ENCODE assay signal across 23 cellular contexts in the genomic region with DNA sequence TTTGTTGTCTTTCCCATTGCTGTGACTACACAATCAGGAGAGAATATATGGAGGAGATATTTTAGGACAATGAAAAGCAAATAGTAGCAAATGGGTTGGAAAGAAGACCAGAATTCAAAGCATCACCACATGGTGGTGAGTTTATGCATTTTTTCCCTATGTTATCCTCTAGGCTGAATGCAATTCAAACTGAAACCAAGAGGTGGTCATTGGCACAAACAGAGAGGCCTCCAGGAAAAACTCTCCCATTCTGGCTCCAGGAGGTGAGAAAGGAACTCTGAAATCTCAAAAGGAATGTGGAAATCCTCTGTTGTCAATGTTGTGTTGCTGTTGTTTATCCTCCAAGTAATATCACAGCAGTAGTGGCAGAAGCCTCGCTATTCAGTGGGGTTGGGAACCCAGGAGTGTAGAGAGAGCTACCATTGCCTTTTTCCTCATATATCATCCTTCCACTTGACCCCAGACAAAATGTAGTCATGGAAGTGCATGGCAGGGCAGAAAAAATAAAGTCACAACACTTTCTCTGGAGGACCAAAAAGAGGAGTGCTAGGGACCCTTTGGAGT.
DNase-seq lines count a peak whose midpoint lies in the region; ATAC-seq and TF ChIP-seq lines count a peak whose summit lies in the region.
"Had no signal": no experiment of that assay in that cellular context is flagged by ENCODE, and none has a peak within 500 bp of the region (broad histone marks: within the 10 kb centered on the region; RNA-seq: fewer than 3 reads in every experiment).

No MANE protein-coding gene starts in this region.

- no peaks in the 10 kb centered on the region for H3K9me3 Mint-ChIP-seq in activated T-helper 17 cell treated with anti-CD3 and anti-CD28 coated beads, Interleukin-2, amount 50 U/mL, for 72 hours
- H3K9me3 Mint-ChIP-seq: activated T-cell treated with anti-CD3 and anti-CD28 coated beads, Interleukin-2, amount 50 U/mL, for 4 hours; T-cell had no signal

- H3K9ac ChIP-seq in HUES48 (ENCODE audit: low read depth, low read length) (no peak overlapping the region; the same call in 1 of the 2 replicates), iPS-18a (ENCODE audit: low read length) (no peak overlapping the region)
- H3K9ac ChIP-seq: parathyroid adenoma had no signal

- no peaks in the 10 kb centered on the region for H3K4me1 Mint-ChIP-seq in activated T-helper 17 cell treated with anti-CD3 and anti-CD28 coated beads, Interleukin-2, amount 50 U/mL, for 72 hours
- H3K4me1 Mint-ChIP-seq: immature natural killer cell, natural killer cell had no signal

- H3K27ac ChIP-seq in HUES48 (ENCODE audit: low read depth, low read length) (peak overlapping the region; percentile 82), iPS-18a (ENCODE audit: low read length) (peak overlapping the region; percentile 24), vagina (no peak overlapping the region)
- H3K27ac ChIP-seq: C4-2B, gastrocnemius medialis, hepatocyte, parathyroid adenoma, thoracic aorta had no signal

- H3K9me3 ChIP-seq in HUES48 (ENCODE audit: control insufficient read depth, insufficient read depth, low read length): no peaks in the 10 kb centered on the region
- H3K9me3 ChIP-seq in iPS-18a (ENCODE audit: control insufficient read depth, low read depth, low read length): no peaks in the 10 kb centered on the region
- H3K9me3 ChIP-seq in vagina: no peaks in the 10 kb centered on the region
- H3K9me3 ChIP-seq: gastrocnemius medialis, MG63, thoracic aorta had no signal

- TF ChIP-seq POLR2A in vagina (IDR thresholded peaks at IDR 0.05): no peak

- no peak overlapping the region for H3K4me3 ChIP-seq in HUES48 (ENCODE audit: low read depth, low read length)
- no peak overlapping the region for H3K4me3 ChIP-seq in iPS-18a (ENCODE audit: low read length)
- H3K4me3 ChIP-seq in vagina: no peak overlapping the region
- H3K4me3 ChIP-seq: gastrocnemius medialis, hepatocyte, K562, MG63, thoracic aorta had no signal

- H3K27ac Mint-ChIP-seq in activated T-helper 17 cell treated with anti-CD3 and anti-CD28 coated beads, Interleukin-2, amount 50 U/mL, for 72 hours: no peak overlapping the region
- H3K27ac Mint-ChIP-seq: immature natural killer cell, natural killer cell, T-cell had no signal

- peaks cover 20% of the 10 kb centered on the region for H3K27me3 Mint-ChIP-seq in activated T-helper 17 cell treated with anti-CD3 and anti-CD28 coated beads, Interleukin-2, amount 50 U/mL, for 72 hours

- DNase-seq in vagina (ENCODE audit: extremely low spot score in 2 of 2): no peak
- no peak for DNase-seq in retina
- DNase-seq: activated CD4-positive, CD25-positive, alpha-beta regulatory T cell treated with anti-CD3 and anti-CD28 coated beads, Interleukin-2, amount 50 U/mL, for 72 hours; gastrocnemius medialis; immature natural killer cell; natural killer cell; NCI-H2107; right cardiac atrium; stimulated activated naive CD4-positive, alpha-beta T cell treated with Interleukin-2 at 50 U/mL for 16 hours had no signal

- no peak overlapping the region for H3K4me3 Mint-ChIP-seq in activated T-helper 17 cell treated with anti-CD3 and anti-CD28 coated beads, Interleukin-2, amount 50 U/mL, for 72 hours
- H3K4me3 Mint-ChIP-seq: activated T-cell treated with anti-CD3 and anti-CD28 coated beads, Interleukin-2, amount 50 U/mL, for 4 hours; immature natural killer cell; natural killer cell; T-cell had no signal

- ATAC-seq in GM18498 (IDR thresholded peaks at IDR 0.05; ENCODE audit: unreplicated experiment) (peak; percentile 15), GM21723 (IDR thresholded peaks at IDR 0.05; ENCODE audit: unreplicated experiment) (peak; percentile 17), GM21825 (IDR thresholded peaks at IDR 0.05; ENCODE audit: unreplicated experiment) (no peak)
- ATAC-seq in activated T-helper 17 cell treated with anti-CD3 and anti-CD28 coated beads, Interleukin-2, amount 50 U/mL, for 72 hours (replicated peaks): no peak
- ATAC-seq: activated T-cell treated with anti-CD3 and anti-CD28 coated beads, Interleukin-2, amount 50 U/mL, for 4 hours; K562; natural killer cell; T-cell had no signal

- no peaks in the 10 kb centered on the region for H3K36me3 Mint-ChIP-seq in activated T-helper 17 cell treated with anti-CD3 and anti-CD28 coated beads, Interleukin-2, amount 50 U/mL, for 72 hours (ENCODE audit: low read depth)
- H3K36me3 Mint-ChIP-seq: immature natural killer cell, natural killer cell, T-cell had no signal

- no peak for TF ChIP-seq CTCF in vagina (IDR thresholded peaks at IDR 0.05)

- intact Hi-C loops in vagina (cut with DNase I): no loop called here

- H3K36me3 ChIP-seq in HUES48 (ENCODE audit: control insufficient read depth, insufficient read depth, low read length): no peaks in the 10 kb centered on the region
- H3K36me3 ChIP-seq in iPS-18a (ENCODE audit: control insufficient read depth, low read depth, low read length): no peaks in the 10 kb centered on the region
- H3K36me3 ChIP-seq in vagina: no peaks in the 10 kb centered on the region
- H3K36me3 ChIP-seq: gastrocnemius medialis, MG63, thoracic aorta had no signal

- H3K27me3 ChIP-seq in HUES48 (ENCODE audit: control insufficient read depth, insufficient read depth, low read length) (no peaks in the 10 kb centered on the region), iPS-18a (ENCODE audit: control insufficient read depth, insufficient read depth, low read length) (no peaks in the 10 kb centered on the region), vagina (no peaks in the 10 kb centered on the region)
- H3K27me3 ChIP-seq: hepatocyte had no signal

- peaks cover 19% of the 10 kb centered on the region for H3K4me1 ChIP-seq in HUES48 (ENCODE audit: control insufficient read depth, insufficient read depth, low read length)
- H3K4me1 ChIP-seq in iPS-18a (ENCODE audit: control insufficient read depth, low read depth, low read length): peaks cover 18% of the 10 kb centered on the region
- no peaks in the 10 kb centered on the region for H3K4me1 ChIP-seq in vagina
- H3K4me1 ChIP-seq: gastrocnemius medialis, parathyroid adenoma had no signal

Comparison
In these comparisons a context has a peak if more than half of its experiments do, and no peak if none do; other contexts are left out.
1. ATAC-seq: peak in GM18498 (single experiment) and GM21723 (single experiment); none in GM21825 (single experiment) and activated T-helper 17 cell treated with anti-CD3 and anti-CD28 coated beads, Interleukin-2, amount 50 U/mL, for 72 hours (single experiment).